In genomic region chr2:12090590-12090989, GRCh38 we compare ENCODE assay signal across 20 cellular contexts.
DNase-seq lines count a peak whose midpoint lies in the region; ATAC-seq, FAIRE-seq and TF ChIP-seq lines count a peak whose summit lies in the region.
"Had no signal": no experiment of that assay in that cellular context is flagged by ENCODE, and none has a peak within 500 bp of the region (broad histone marks: within the 10 kb centered on the region; RNA-seq: fewer than 3 reads in every experiment).

No MANE protein-coding gene starts in this region.

- no peak overlapping the region for H2BK20ac ChIP-seq in H1 (ENCODE audit: low read length)

- H4K5ac ChIP-seq in H1 (ENCODE audit: insufficient read length, low read depth, low read length) = no peak overlapping the region

- H4K91ac ChIP-seq in H1 (replicated peaks; ENCODE audit: insufficient read length, low read length) = no peak overlapping the region

- no peak overlapping the region; the same call in 1 of the 2 replicates for H3K18ac ChIP-seq in H1 (ENCODE audit: extremely low read depth, low read length)

- H2BK120ac ChIP-seq in H1 (replicated peaks; ENCODE audit: low read depth, low read length) = no peak overlapping the region

- TF ChIP-seq CTCF in OCI-LY1 (IDR thresholded peaks at IDR 0.05; ENCODE audit: low read length) = no peak
- no peak for TF ChIP-seq CTCF in H1 (IDR thresholded peaks at IDR 0.05; ENCODE audit: control extremely low read depth in 1 of 3, insufficient read depth in 1 of 3, low read depth in 1 of 3, low read length in 3 of 3)

- POLR2A ChIA-PET in H1 (lab: Charles Lee; ENCODE audit: partially characterized antibody) = no interaction called here

- no peak for ATAC-seq in HG02981 (IDR thresholded peaks at IDR 0.05; ENCODE audit: unreplicated experiment)
- ATAC-seq: Right ventricle myocardium inferior had no signal

- TF ChIP-seq RAD21 in H1 (IDR thresholded peaks at IDR 0.05 in 1 of 2, conservative IDR thresholded peaks at IDR 0.05 in 1 of 2; ENCODE audit: low read depth in 2 of 2, low read length in 2 of 2) = no peak

- no peak overlapping the region for H2BK15ac ChIP-seq in H1 (ENCODE audit: low read length)

- no peak for TF ChIP-seq POLR2A in H1 (IDR thresholded peaks at IDR 0.05; ENCODE audit: control extremely low read depth in 1 of 2, low read depth in 2 of 2, low read length in 2 of 2)

- H3K4me2 ChIP-seq in GM23248 (ENCODE audit: unreplicated experiment) (no peak overlapping the region), OCI-LY1 (ENCODE audit: low read length) (peak overlapping the region; percentile 28; the same call in 1 of the 2 replicates), H1 (ENCODE audit: insufficient read depth in 1 of 2, low read depth in 2 of 2, low read length in 2 of 2) (no peak overlapping the region)

- 42 to 48% methylated on average over 3 of the region's 3 CpGs for WGBS in GM23248 (ENCODE audit: low coverage in 1 of 2, low lambda C conversion rate in 2 of 2, missing lambda C conversion rate in 2 of 2), 2 experiments
- 96% methylated on average over 3 of the region's 3 CpGs; no CpG with 5 or more reads in 1 of the 2 experiments for WGBS in H1 (ENCODE audit: extremely low coverage in 1 of 2, insufficient coverage in 1 of 2, insufficient read length in 1 of 2, insufficient replicate concordance in 2 of 2, low coverage in 1 of 2, low lambda C conversion rate in 2 of 2, missing lambda C conversion rate in 1 of 2), 2 experiments

- H3F3A ChIP-seq in GM23248 (ENCODE audit: insufficient read depth) (no peaks in the 10 kb centered on the region), OCI-LY1 (ENCODE audit: insufficient read depth, low read length) (peaks cover 8% of the 10 kb centered on the region)

- H4K8ac ChIP-seq in H1 (ENCODE audit: extremely low read depth, insufficient read depth, low read length) = no peak overlapping the region

- H3K56ac ChIP-seq in H1 (replicated peaks; ENCODE audit: insufficient read length, low read depth, low read length) = no peak overlapping the region

- peak overlapping the region; percentile 47; the same call in 1 of the 2 replicates for H2BK5ac ChIP-seq in H1 (ENCODE audit: low read depth, low read length)

- no peak for FAIRE-seq in H1 (lab: Jason Lieb, UNC)

- H3K4ac ChIP-seq in H1 (replicated peaks; ENCODE audit: insufficient read length, low read depth, low read length) = no peak overlapping the region

- DNase-seq in GM23248 (peak; percentile 23), H1 (ENCODE audit: low read depth in 1 of 2, low spot score in 2 of 2) (no peak), renal cortical epithelial cell (ENCODE audit: low read depth) (peak; percentile 17), NCI-H146 (lab: John Stamatoyannopoulos, UW) (no peak)
- DNase-seq in activated naive CD4-positive, alpha-beta T cell treated with anti-CD3 and anti-CD28 coated beads, Interleukin-2, amount 50 U/mL, for 16 hours = no peak
- DNase-seq: BE2C; EL; GF-D8; HCEC 1CT; NCI-H1092 treated with DMSO at 0.1 percent for 48 hours; NCI-H1436 treated with DMSO at 0.1 percent for 48 hours; NCI-H2029 treated with DMSO at 0.1 percent for 48 hours; NCI-H226; NCI-H524; NCI-H774; NK-92 treated with Interleukin-12 subunit alpha and Interleukin-12 subunit beta, amount 100 ng/mL, for 24 hours had no signal

- no peak overlapping the region for H3K23ac ChIP-seq in H1 (ENCODE audit: insufficient read length)

- peaks cover 11% of the 10 kb centered on the region; the same call in 1 of the 2 replicates for H3K4me1 ChIP-seq in GM23248 (ENCODE audit: insufficient read depth)
- H3K4me1 ChIP-seq in OCI-LY1 (ENCODE audit: insufficient read depth, low read length, severe bottlenecking) = peaks cover 58% of the 10 kb centered on the region
- peaks cover 0 to 4% (median 1%) of the 10 kb centered on the region in 4 experiments; a peak in 3 of 7 replicates for H3K4me1 ChIP-seq in H1 (replicated peaks in 1 of 4; ENCODE audit: control insufficient read depth in 3 of 4, insufficient read depth in 4 of 4, low read length in 3 of 4)
- H3K4me1 ChIP-seq: BE2C had no signal

- TF ChIP-seq EP300 in H1 (IDR thresholded peaks at IDR 0.05; ENCODE audit: borderline replicate concordance in 1 of 2, low read depth in 2 of 2, low read length in 2 of 2) = no peak

- CTCF ChIA-PET in H1 (lab: Charles Lee; ENCODE audit: partially characterized antibody) = no interaction called here

- H4K20me1 ChIP-seq in GM23248 (ENCODE audit: insufficient read depth) (no peaks in the 10 kb centered on the region), OCI-LY1 (ENCODE audit: insufficient read depth, low read length) (no peaks in the 10 kb centered on the region), H1 (replicated peaks in 1 of 2; ENCODE audit: control insufficient read depth in 1 of 2, insufficient read depth in 2 of 2, low read length in 2 of 2) (no peaks in the 10 kb centered on the region)

- H3K79me1 ChIP-seq in H1 (ENCODE audit: low read depth, low read length) = no peaks in the 10 kb centered on the region

- H3K27ac ChIP-seq in GM23248 = no peak overlapping the region
- H3K27ac ChIP-seq in OCI-LY1 (ENCODE audit: low read depth, low read length, poor library complexity, severe bottlenecking) = peak overlapping the region; percentile 91
- H3K27ac ChIP-seq in H1 (ENCODE audit: low read depth, low read length) = no peak overlapping the region
- H3K27ac ChIP-seq: SJSA1 had no signal

- H2AK5ac ChIP-seq in H1 (ENCODE audit: low read depth, low read length) = no peak overlapping the region

- H3K9ac ChIP-seq in GM23248 (no peak overlapping the region), OCI-LY1 (ENCODE audit: low read length) (peak overlapping the region; percentile 40; the same call in 1 of the 2 replicates), H1 (replicated peaks in 1 of 4; ENCODE audit: extremely low read depth in 1 of 4, low read depth in 3 of 4, low read length in 3 of 4) (no peak overlapping the region)

- no peak overlapping the region for H2AFZ ChIP-seq in GM23248
- H2AFZ ChIP-seq in OCI-LY1 (ENCODE audit: low read length) = no peak overlapping the region
- peak overlapping the region; percentile 49; the same call in 1 of the 2 replicates for H2AFZ ChIP-seq in H1 (ENCODE audit: low read length)

- H3K79me2 ChIP-seq in GM23248 (ENCODE audit: insufficient read depth) (no peaks in the 10 kb centered on the region), OCI-LY1 (ENCODE audit: insufficient read depth, low read length) (no peaks in the 10 kb centered on the region), H1 (ENCODE audit: control insufficient read depth in 1 of 2, insufficient read depth in 2 of 2, low read length in 2 of 2) (no peaks in the 10 kb centered on the region)

- H3K9me3 ChIP-seq in GM23248 (ENCODE audit: low read depth) = no peaks in the 10 kb centered on the region
- H3K9me3 ChIP-seq in OCI-LY1 (ENCODE audit: low read length) = peaks cover 5% of the 10 kb centered on the region; the same call in 1 of the 2 replicates
- no peaks in the 10 kb centered on the region; a peak in 1 of 4 replicates for H3K9me3 ChIP-seq in H1 (ENCODE audit: insufficient read depth in 2 of 2, low read depth in 1 of 2, low read length in 1 of 2)
- H3K9me3 ChIP-seq: BE2C, SJSA1 had no signal

- H3K4me3 ChIP-seq in GM23248 = no peak overlapping the region
- no peak overlapping the region for H3K4me3 ChIP-seq in OCI-LY1 (ENCODE audit: low read depth, low read length, poor library complexity, severe bottlenecking)
- no peak overlapping the region for H3K4me3 ChIP-seq in H1 (ENCODE audit: extremely low read depth in 1 of 4, insufficient read depth in 2 of 4, low read depth in 3 of 4, low read length in 4 of 4)
- H3K4me3 ChIP-seq: SJSA1 had no signal

- no peak overlapping the region for H3K14ac ChIP-seq in H1 (ENCODE audit: insufficient read length)

- H3K36me3 ChIP-seq in GM23248 (ENCODE audit: low read depth) (no peaks in the 10 kb centered on the region), OCI-LY1 (ENCODE audit: insufficient read depth, low read length) (no peaks in the 10 kb centered on the region), H1 (ENCODE audit: control insufficient read depth in 2 of 4, insufficient read depth in 4 of 4, low read length in 3 of 4) (no peaks in the 10 kb centered on the region)
- H3K36me3 ChIP-seq: BE2C, SJSA1 had no signal

- H3K9me2 ChIP-seq in GM23248 (ENCODE audit: insufficient read depth) (no peaks in the 10 kb centered on the region), OCI-LY1 (ENCODE audit: low read depth, low read length) (no peaks in the 10 kb centered on the region)

- in situ Hi-C loops in GM23248 (cut with MboI) = no loop called here

- no peak overlapping the region for H2BK12ac ChIP-seq in H1 (ENCODE audit: low read depth, low read length)

- no peaks in the 10 kb centered on the region for H3K23me2 ChIP-seq in H1 (ENCODE audit: low read depth, low read length)

- H3K27me3 ChIP-seq in GM23248 (replicated peaks; ENCODE audit: insufficient read depth) (no peaks in the 10 kb centered on the region), OCI-LY1 (ENCODE audit: insufficient read depth, low read length) (no peaks in the 10 kb centered on the region), H1 (replicated peaks in 1 of 4; ENCODE audit: control insufficient read depth in 3 of 4, extremely low read depth in 1 of 4, insufficient read depth in 3 of 4, low read length in 3 of 4) (no peaks in the 10 kb centered on the region)
- H3K27me3 ChIP-seq: BE2C, SJSA1 had no signal

TF ChIP-seq in H1, 55 proteins besides CTCF, POLR2A, EP300 and RAD21:
- TF ChIP-seq YY1 (IDR thresholded peaks at IDR 0.05; ENCODE audit: low read depth, low read length) (no peak), TAF1 (IDR thresholded peaks at IDR 0.05; ENCODE audit: low read depth, low read length) (no peak), HDAC2 (IDR thresholded peaks at IDR 0.05; ENCODE audit: borderline replicate concordance in 1 of 2, low read depth in 2 of 2, low read length in 2 of 2) (no peak), BACH1 (IDR thresholded peaks at IDR 0.05; ENCODE audit: low read length) (no peak), EZH2 (IDR thresholded peaks at IDR 0.05; ENCODE audit: low read depth, low read length, severe bottlenecking) (no peak), TEAD4 (IDR thresholded peaks at IDR 0.05; ENCODE audit: low read depth, low read length) (no peak), TBP (IDR thresholded peaks at IDR 0.05; ENCODE audit: low read depth, low read length) (no peak), PHF8 (conservative IDR thresholded peaks at IDR 0.05; ENCODE audit: low read depth, low read length) (no peak)
- TF ChIP-seq, protein P1, sequence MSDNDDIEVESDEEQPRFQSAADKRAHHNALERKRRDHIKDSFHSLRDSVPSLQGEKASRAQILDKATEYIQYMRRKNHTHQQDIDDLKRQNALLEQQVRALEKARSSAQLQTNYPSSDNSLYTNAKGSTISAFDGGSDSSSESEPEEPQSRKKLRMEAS (IDR thresholded peaks at IDR 0.05) = no peak

Comparison
In these comparisons a context has a peak if more than half of its experiments do, and no peak if none do; other contexts are left out.
1. DNase-seq: peak in GM23248 (single experiment) and renal cortical epithelial cell (single experiment); none in H1 (0 of 2), activated naive CD4-positive, alpha-beta T cell treated with anti-CD3 and anti-CD28 coated beads, Interleukin-2, amount 50 U/mL, for 16 hours (single experiment) and NCI-H146 (single experiment).